Comparison of ENCODE assay signal across 10 cellular contexts in genomic region chr20:56268536-56268935, GRCh38. TPM values are rescaled to one million over a fixed set of nuclear protein-coding genes. Genes with fewer than 3 reads are reported as not detected.
"Had no signal": no experiment of that assay in that cellular context is flagged by ENCODE, and none has a peak within 500 bp of the region (broad histone marks: within the 10 kb centered on the region; RNA-seq: fewer than 3 reads in every experiment).

No MANE protein-coding gene starts in this region.

- H3K27me3 Mint-ChIP-seq: IgD-negative memory B cell had no signal

- H3K36me3 Mint-ChIP-seq: IgD-negative memory B cell had no signal

- FAIRE-seq: HepG2 had no signal

- H3K27ac Mint-ChIP-seq: HFFc6, IgD-negative memory B cell had no signal

- H3K4me3 Mint-ChIP-seq: HFFc6, IgD-negative memory B cell had no signal

- H3K4me1 Mint-ChIP-seq: IgD-negative memory B cell had no signal

- DNase-seq: GM23248, GOT3, H7, HFFc6, KBM-7 had no signal

- ATAC-seq: HCT116, HepG2 had no signal

RNA-seq across cellular contexts. Expression of gene MC3R, which starts 20.0 kb away (rescaled TPM):
- total RNA-seq: GM23248, H4, H7, HepG2, HFFc6, HT-29 had no signal
- polyA plus RNA-seq: GM23248, HepG2, IgD-negative memory B cell had no signal
